In the genomic region with DNA sequence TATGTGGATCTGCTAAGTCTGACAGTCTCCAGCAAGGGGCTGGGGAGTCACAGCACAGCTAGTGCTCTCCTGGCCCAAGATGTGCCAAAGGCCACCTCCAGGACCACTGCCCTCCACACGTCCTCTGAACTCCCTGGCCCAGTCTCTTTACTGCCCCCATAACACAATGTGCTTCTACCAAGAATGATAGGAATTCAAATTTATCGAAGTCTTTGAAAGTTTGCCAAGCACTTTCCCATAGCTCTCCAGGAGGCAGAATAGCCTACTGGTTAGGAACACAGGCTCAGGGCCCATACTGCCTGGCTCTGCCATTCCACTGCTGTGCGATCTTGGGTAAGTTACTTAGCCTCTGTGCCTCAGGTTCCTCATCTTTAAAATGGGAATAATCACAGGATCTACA, we compare ENCODE assay signal across 27 cellular contexts.
DNase-seq lines count a peak whose midpoint lies in the region; FAIRE-seq and TF ChIP-seq lines count a peak whose summit lies in the region.
"Had no signal": no experiment of that assay in that cellular context is flagged by ENCODE, and none has a peak within 500 bp of the region (broad histone marks: within the 10 kb centered on the region; RNA-seq: fewer than 3 reads in every experiment).

No MANE protein-coding gene starts in this region.

- no peak overlapping the region for H3K4me3 Mint-ChIP-seq in Caco-2 (ENCODE audit: unreplicated experiment)
- H3K4me3 Mint-ChIP-seq: activated CD8-positive, alpha-beta T cell treated with anti-CD3 and anti-CD28 coated beads for 36 hours; activated T-helper 17 cell treated with anti-CD3 and anti-CD28 coated beads, Interleukin-2, amount 50 U/mL, for 72 hours; CD8-positive, alpha-beta T cell; nephron progenitor cell; stimulated activated naive B cell treated with anti-CD40 and anti-IgM and Interleukin-4, amounts not matched to agents 10 μg/mL and 1 μg/mL and 100 μg/mL, for 72 hours had no signal

- no peak overlapping the region for H3K23ac ChIP-seq in trophoblast cell (ENCODE audit: low read length)

- FAIRE-seq in HTR-8/SVneo (lab: Jason Lieb, UNC) = no peak
- FAIRE-seq: A549, colon had no signal

- H3K9ac ChIP-seq in adipocyte (ENCODE audit: low read length) (peak overlapping the region; percentile 15), trophoblast cell (ENCODE audit: low read length) (no peak overlapping the region)

- no peak overlapping the region for H2AK5ac ChIP-seq in trophoblast cell (ENCODE audit: low read length)

- intact Hi-C loops in Caco-2 (cut with micrococcal nuclease; ENCODE audit: unreplicated experiment) = no loop called here

- no peak overlapping the region for H2AFZ ChIP-seq in trophoblast cell (ENCODE audit: insufficient read depth, low read length, poor library complexity)

- H3K4me1 Mint-ChIP-seq in Caco-2 (ENCODE audit: low read depth, unreplicated experiment) = peaks cover 35% of the 10 kb centered on the region
- H3K4me1 Mint-ChIP-seq: activated T-helper 17 cell treated with anti-CD3 and anti-CD28 coated beads, Interleukin-2, amount 50 U/mL, for 72 hours had no signal

- no TSS peak for BruUV-seq in Caco-2 (replicated peaks; lab: Mats Ljungman, UMichigan)

- H3K27me3 ChIP-seq in Caco-2 (replicated peaks; ENCODE audit: control insufficient read depth, insufficient read depth, low read length) (no peaks in the 10 kb centered on the region), adipocyte (replicated peaks; ENCODE audit: control insufficient read depth, insufficient read depth, low read length) (peaks cover 2% of the 10 kb centered on the region), trophoblast cell (ENCODE audit: insufficient read depth, low read length) (no peaks in the 10 kb centered on the region)
- H3K27me3 ChIP-seq: left lung, right lobe of liver had no signal

- H3K4ac ChIP-seq in trophoblast cell (ENCODE audit: low read depth, low read length) = no peak overlapping the region

- H2BK5ac ChIP-seq in trophoblast cell (ENCODE audit: low read depth, low read length, poor library complexity) = no peak overlapping the region

- peak overlapping the region; percentile 40 for H3K14ac ChIP-seq in trophoblast cell (ENCODE audit: low read length)

- H3K9me3 ChIP-seq in Caco-2 (no peaks in the 10 kb centered on the region), adipocyte (ENCODE audit: control insufficient read depth, low read length) (no peaks in the 10 kb centered on the region), trophoblast cell (ENCODE audit: insufficient read depth, low read depth, low read length) (peaks cover 2% of the 10 kb centered on the region)
- H3K9me3 ChIP-seq: A549, left lung, right lobe of liver had no signal

- DNase-seq in Caco-2 (no peak), adipocyte (ENCODE audit: low read depth) (no peak), islet precursor cell (peak; percentile 21), trophoblast cell (no peak), NK-92 (lab: John Stamatoyannopoulos, UW; ENCODE audit: unreplicated experiment) (no peak), cortex of kidney (lab: John Stamatoyannopoulos, UW) (no peak), KG1 (lab: John Stamatoyannopoulos, UW) (no peak), HTR-8/SVneo (ENCODE audit: insufficient read length, low spot score) (no peak)
- DNase-seq: activated CD8-positive, alpha-beta T cell treated with anti-CD3 and anti-CD28 coated beads for 36 hours; activated naive CD4-positive, alpha-beta T cell treated with anti-CD3 and anti-CD28 coated beads, Interleukin-2, amount 50 U/mL, for 16 hours; amygdala; CD8-positive, alpha-beta T cell; DMS 273 treated with DMSO at 0.1 percent for 48 hours; hypothalamus; Kasumi-1; left lung; MV-4-11; NCI-H146; NCI-H446 treated with DMSO at 0.1 percent for 48 hours; nephron progenitor cell; OCI-M1; right lobe of liver; stimulated activated naive B cell treated with anti-CD40 and anti-IgM and Interleukin-4, amounts not matched to agents 10 μg/mL and 1 μg/mL and 100 μg/mL, for 72 hours; T-helper 2 cell had no signal

- TF ChIP-seq CTCF in Caco-2 (IDR thresholded peaks at IDR 0.05; ENCODE audit: insufficient read depth in 1 of 2, low read depth in 1 of 2, low read length in 1 of 2, severe bottlenecking in 1 of 2, unreplicated experiment in 1 of 2) = no peak

- POLR2A ChIA-PET in Caco-2 (lab: Charles Lee) = no interaction called here

- no peak overlapping the region for H3K4me2 ChIP-seq in trophoblast cell (ENCODE audit: low read length)
- H3K4me2 ChIP-seq: A549 had no signal

- CTCF ChIA-PET in Caco-2 (lab: Charles Lee) = no interaction called here

- H4K91ac ChIP-seq in trophoblast cell (ENCODE audit: low read depth, low read length) = peak overlapping the region; percentile 22

- no peak overlapping the region for H2BK120ac ChIP-seq in trophoblast cell (ENCODE audit: insufficient read depth, low read length, poor library complexity)

- H3K9me3 Mint-ChIP-seq in Caco-2 (ENCODE audit: unreplicated experiment) = no peaks in the 10 kb centered on the region
- H3K9me3 Mint-ChIP-seq: activated CD8-positive, alpha-beta T cell treated with anti-CD3 and anti-CD28 coated beads for 36 hours; activated T-helper 17 cell treated with anti-CD3 and anti-CD28 coated beads, Interleukin-2, amount 50 U/mL, for 72 hours; CD8-positive, alpha-beta T cell; stimulated activated naive B cell treated with anti-CD40 and anti-IgM and Interleukin-4, amounts not matched to agents 10 μg/mL and 1 μg/mL and 100 μg/mL, for 72 hours had no signal

- no peaks in the 10 kb centered on the region for H3K79me1 ChIP-seq in trophoblast cell (ENCODE audit: low read length)

- peaks cover 4% of the 10 kb centered on the region for H3K36me3 Mint-ChIP-seq in Caco-2 (ENCODE audit: insufficient read depth, unreplicated experiment)
- H3K36me3 Mint-ChIP-seq: CD8-positive, alpha-beta T cell; stimulated activated naive B cell treated with anti-CD40 and anti-IgM and Interleukin-4, amounts not matched to agents 10 μg/mL and 1 μg/mL and 100 μg/mL, for 72 hours had no signal

- H3K27ac Mint-ChIP-seq in Caco-2 (ENCODE audit: unreplicated experiment) = peak overlapping the region; percentile 93
- H3K27ac Mint-ChIP-seq: activated CD8-positive, alpha-beta T cell treated with anti-CD3 and anti-CD28 coated beads for 36 hours; activated T-helper 17 cell treated with anti-CD3 and anti-CD28 coated beads, Interleukin-2, amount 50 U/mL, for 72 hours; CD8-positive, alpha-beta T cell; nephron progenitor cell; stimulated activated naive B cell treated with anti-CD40 and anti-IgM and Interleukin-4, amounts not matched to agents 10 μg/mL and 1 μg/mL and 100 μg/mL, for 72 hours had no signal

- WGBS in trophoblast cell (ENCODE audit: extremely low coverage, insufficient coverage, insufficient read length) = no CpG with 5 or more reads among the region's 3 CpGs

- no peak overlapping the region for H3K18ac ChIP-seq in trophoblast cell (ENCODE audit: low read length)

- no peak overlapping the region for H2BK12ac ChIP-seq in trophoblast cell (ENCODE audit: low read length)

- no peaks in the 10 kb centered on the region for H3K27me3 Mint-ChIP-seq in Caco-2 (ENCODE audit: insufficient read depth, unreplicated experiment)
- H3K27me3 Mint-ChIP-seq: activated T-helper 17 cell treated with anti-CD3 and anti-CD28 coated beads, Interleukin-2, amount 50 U/mL, for 72 hours had no signal

- no peaks in the 10 kb centered on the region; the same call in 1 of the 2 replicates for H3K36me3 ChIP-seq in Caco-2 (ENCODE audit: control insufficient read depth, insufficient read depth, low read length)
- H3K36me3 ChIP-seq in adipocyte (ENCODE audit: control insufficient read depth, insufficient read depth, low read length, severe bottlenecking) = no peaks in the 10 kb centered on the region
- H3K36me3 ChIP-seq in trophoblast cell (ENCODE audit: control insufficient read depth in 1 of 2, insufficient read depth in 2 of 2, low read length in 2 of 2) = peaks cover 0 to 2% of the 10 kb centered on the region in 2 experiments
- H3K36me3 ChIP-seq: left lung, right lobe of liver had no signal

- H3K4me1 ChIP-seq in Caco-2 (peaks cover 36% of the 10 kb centered on the region), adipocyte (ENCODE audit: control insufficient read depth, insufficient read depth, low read length) (peaks cover 4% of the 10 kb centered on the region), trophoblast cell (ENCODE audit: control insufficient read depth in 1 of 2, insufficient read depth in 2 of 2, low read length in 2 of 2) (peaks cover 6 to 23% of the 10 kb centered on the region in 2 experiments)
- H3K4me1 ChIP-seq: A549, left lung, right lobe of liver had no signal

- H3K27ac ChIP-seq in trophoblast cell (ENCODE audit: low read depth, low read length) = no peak overlapping the region
- H3K27ac ChIP-seq: A549, left lung, right lobe of liver had no signal

- no peak overlapping the region for H4K8ac ChIP-seq in trophoblast cell (ENCODE audit: low read depth, low read length)

- H4K12ac ChIP-seq in trophoblast cell (ENCODE audit: low read depth, low read length) = no peak overlapping the region

- no peaks in the 10 kb centered on the region for H3K79me2 ChIP-seq in trophoblast cell (ENCODE audit: control insufficient read depth, insufficient read depth, low read length, poor library complexity)

- H3K4me3 ChIP-seq in Caco-2 (ENCODE audit: low read depth, low read length) (no peak overlapping the region), adipocyte (ENCODE audit: low read length) (no peak overlapping the region), trophoblast cell (ENCODE audit: low read depth, low read length) (no peak overlapping the region)
- H3K4me3 ChIP-seq: A549, left lung, right lobe of liver had no signal
